ENCODE assay signal across 16 cellular contexts in the genomic region with DNA sequence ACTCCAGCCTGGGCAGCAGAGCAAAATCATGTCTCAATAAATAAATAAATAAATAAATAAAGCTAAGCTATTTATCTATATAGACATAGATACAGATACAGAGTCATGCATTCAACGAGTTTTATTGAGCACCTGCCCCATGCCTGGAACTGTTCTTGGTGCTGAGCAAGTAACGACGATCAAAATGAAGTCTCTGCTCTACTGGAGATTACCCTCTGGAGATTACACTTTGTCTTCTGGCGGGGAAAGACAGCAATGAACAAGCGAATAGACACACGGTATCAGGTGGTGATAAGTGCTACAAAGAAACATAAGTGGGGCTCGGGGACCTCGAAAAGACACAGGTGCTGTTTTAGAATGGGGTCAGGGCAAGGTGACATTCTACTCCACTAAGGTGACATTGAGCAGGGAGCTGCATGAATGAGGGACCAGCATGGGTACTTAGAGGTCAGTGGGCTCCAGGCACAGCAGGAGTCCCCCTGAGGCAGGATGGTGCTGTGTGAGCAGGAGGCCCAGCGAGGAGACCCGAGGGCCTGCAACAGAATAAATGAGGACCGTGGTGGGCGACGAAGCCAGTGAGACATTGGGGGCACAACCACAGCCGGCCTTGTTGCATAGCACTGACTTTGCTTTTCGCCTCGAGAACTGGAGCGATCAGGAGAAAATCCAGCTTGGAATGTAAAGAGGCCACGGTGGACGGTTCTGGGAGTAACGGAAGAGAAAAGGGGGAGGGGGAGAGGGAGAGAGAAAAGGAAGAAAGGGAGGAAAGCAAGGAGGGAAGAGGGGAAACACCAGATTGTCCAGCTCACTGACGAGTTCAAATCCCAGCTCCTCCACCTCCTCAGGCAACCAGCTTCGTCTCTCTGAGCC. TPM values are rescaled to one million over a fixed set of nuclear protein-coding genes. Genes with fewer than 3 reads are reported as not detected.
DNase-seq lines count a peak whose midpoint lies in the region; ATAC-seq and TF ChIP-seq lines count a peak whose summit lies in the region.
"Had no signal": no experiment of that assay in that cellular context is flagged by ENCODE, and none has a peak within 500 bp of the region (broad histone marks: within the 10 kb centered on the region; RNA-seq: fewer than 3 reads in every experiment).

No MANE protein-coding gene starts in this region.

- ATAC-seq in activated T-cell treated with anti-CD3 and anti-CD28 coated beads, Interleukin-2, amount 50 U/mL, for 4 hours: no peak
- ATAC-seq in T-helper 17 cell (no peak), GM21515 (IDR thresholded peaks at IDR 0.05; ENCODE audit: unreplicated experiment) (no peak)
- ATAC-seq: pancreas; stimulated activated memory B cell treated with anti-CD40 and anti-IgM and Interleukin-4, amounts not matched to agents 10 μg/mL and 1 μg/mL and 100 μg/mL, for 72 hours had no signal

- H3K27me3 Mint-ChIP-seq in activated T-cell treated with anti-CD3 and anti-CD28 coated beads, Interleukin-2, amount 50 U/mL, for 4 hours (ENCODE audit: low read depth): no peaks in the 10 kb centered on the region
- H3K27me3 Mint-ChIP-seq in T-helper 17 cell (no peaks in the 10 kb centered on the region), endodermal cell (ENCODE audit: insufficient read depth) (no peaks in the 10 kb centered on the region)

- TF ChIP-seq CTCF in endodermal cell (conservative IDR thresholded peaks at IDR 0.05) (no peak), spleen (IDR thresholded peaks at IDR 0.05 in 8 of 11, conservative IDR thresholded peaks at IDR 0.05 in 3 of 11) (no peak)

- H3K27ac Mint-ChIP-seq in T-helper 17 cell (peak overlapping the region; percentile 80), endodermal cell (no peak overlapping the region)
- H3K27ac Mint-ChIP-seq: stimulated activated memory B cell treated with anti-CD40 and anti-IgM and Interleukin-4, amounts not matched to agents 10 μg/mL and 1 μg/mL and 100 μg/mL, for 72 hours had no signal

- H3K9ac ChIP-seq in endodermal cell (ENCODE audit: extremely low read depth, low read length, poor library complexity, severe bottlenecking): no peak overlapping the region

- no peaks in the 10 kb centered on the region for H3K9me3 ChIP-seq in T-helper 17 cell (ENCODE audit: control insufficient read depth, low read length, poor library complexity, severe bottlenecking)
- H3K9me3 ChIP-seq in endodermal cell (ENCODE audit: control insufficient read depth, low read length): no peaks in the 10 kb centered on the region
- H3K9me3 ChIP-seq in spleen: no peaks in the 10 kb centered on the region
- H3K9me3 ChIP-seq: pancreas, SJCRH30 had no signal

- H3K4me1 Mint-ChIP-seq in activated T-cell treated with anti-CD3 and anti-CD28 coated beads, Interleukin-2, amount 50 U/mL, for 4 hours (ENCODE audit: low read depth): peaks cover 50% of the 10 kb centered on the region
- H3K4me1 Mint-ChIP-seq in T-helper 17 cell: peaks cover 28% of the 10 kb centered on the region
- H3K4me1 Mint-ChIP-seq in endodermal cell: no peaks in the 10 kb centered on the region

- no peaks in the 10 kb centered on the region for H3K27me3 ChIP-seq in endodermal cell (ENCODE audit: control insufficient read depth, insufficient read depth, low read length, poor library complexity, severe bottlenecking)
- peaks cover 0 to 12% (median 0%) of the 10 kb centered on the region in 7 donors for H3K27me3 ChIP-seq in spleen (replicated peaks in 1 of 7)
- H3K27me3 ChIP-seq: hepatocyte, pancreas, SJCRH30 had no signal

- intact Hi-C loops in spleen (cut with DNase I; ENCODE audit: low total_unique reads): no loop called here

- H3K4me3 Mint-ChIP-seq in activated T-cell treated with anti-CD3 and anti-CD28 coated beads, Interleukin-2, amount 50 U/mL, for 4 hours: peak overlapping the region; percentile 35
- no peak overlapping the region for H3K4me3 Mint-ChIP-seq in T-helper 17 cell
- H3K4me3 Mint-ChIP-seq in endodermal cell: no peak overlapping the region
- H3K4me3 Mint-ChIP-seq: stimulated activated memory B cell treated with anti-CD40 and anti-IgM and Interleukin-4, amounts not matched to agents 10 μg/mL and 1 μg/mL and 100 μg/mL, for 72 hours had no signal

- no peaks in the 10 kb centered on the region for H3K9me3 Mint-ChIP-seq in activated T-cell treated with anti-CD3 and anti-CD28 coated beads, Interleukin-2, amount 50 U/mL, for 4 hours
- H3K9me3 Mint-ChIP-seq in endodermal cell: no peaks in the 10 kb centered on the region
- H3K9me3 Mint-ChIP-seq: stimulated activated memory B cell treated with anti-CD40 and anti-IgM and Interleukin-4, amounts not matched to agents 10 μg/mL and 1 μg/mL and 100 μg/mL, for 72 hours had no signal

- H3K4me1 ChIP-seq in endodermal cell (ENCODE audit: control insufficient read depth, insufficient read depth, low read length) (no peaks in the 10 kb centered on the region), spleen (peaks cover 3 to 68% (median 23%) of the 10 kb centered on the region in 6 donors)
- H3K4me1 ChIP-seq: pancreas had no signal

- no peaks in the 10 kb centered on the region for H3K36me3 Mint-ChIP-seq in activated T-cell treated with anti-CD3 and anti-CD28 coated beads, Interleukin-2, amount 50 U/mL, for 4 hours (ENCODE audit: insufficient read depth)
- H3K36me3 Mint-ChIP-seq in T-helper 17 cell (ENCODE audit: low read depth): no peaks in the 10 kb centered on the region
- H3K36me3 Mint-ChIP-seq in endodermal cell (ENCODE audit: low read depth): no peaks in the 10 kb centered on the region
- H3K36me3 Mint-ChIP-seq: stimulated activated memory B cell treated with anti-CD40 and anti-IgM and Interleukin-4, amounts not matched to agents 10 μg/mL and 1 μg/mL and 100 μg/mL, for 72 hours had no signal

- no peak for TF ChIP-seq POLR2A in spleen (IDR thresholded peaks at IDR 0.05)

- no peaks in the 10 kb centered on the region for H3K36me3 ChIP-seq in endodermal cell (ENCODE audit: control insufficient read depth, insufficient read depth, low read length)
- H3K36me3 ChIP-seq in spleen: no peaks in the 10 kb centered on the region
- H3K36me3 ChIP-seq: pancreas, SJCRH30 had no signal

- no peak overlapping the region for H3K4me3 ChIP-seq in endodermal cell (ENCODE audit: low read length)
- no peak overlapping the region for H3K4me3 ChIP-seq in spleen
- H3K4me3 ChIP-seq: hepatocyte, pancreas, SJCRH30 had no signal

- WGBS in endodermal cell (ENCODE audit: insufficient coverage in 1 of 2, insufficient read length in 1 of 2), 2 experiments: 76 to 81% methylated on average over 18 to 22 of the region's 22 CpGs
- 83 to 91% (median 88%) methylated on average over 22 of the region's 22 CpGs for WGBS in spleen, 5 donors

- H3K27ac ChIP-seq in endodermal cell (ENCODE audit: low read depth, low read length) (peak overlapping the region; percentile 82), spleen (peak overlapping the region in 1 of 8 donors; percentile 85)
- H3K27ac ChIP-seq: hepatocyte, pancreas, SJCRH30 had no signal

- DNase-seq in activated T-cell treated with anti-CD3 and anti-CD28 coated beads, Interleukin-2, amount 50 U/mL, for 4 hours: no peak
- DNase-seq in activated T-cell treated with anti-CD3 and anti-CD28 coated beads, Interleukin-2, amount 50 U/mL, for 1 hour: no peak
- DNase-seq in T-helper 17 cell (no peak), endodermal cell (no peak), spleen (peak; percentile 47), NCI-H146 (lab: John Stamatoyannopoulos, UW) (no peak), SIG-M5 treated with dmso at 0.1 percent for 504 hours (lab: John Stamatoyannopoulos, UW; ENCODE audit: unreplicated experiment) (no peak)
- DNase-seq: effector CD4-positive, alpha-beta T cell; Kasumi-1; NCI-H1436; NCI-H446 had no signal

RNA-seq across cellular contexts. Expression of a gene that starts 42.4 kb away (rescaled TPM):
- 1 to 10 TPM; 2.2 to 2.7 (median 2.4) TPM for total RNA-seq in activated T-cell treated with anti-CD3 and anti-CD28 coated beads, Interleukin-2, amount 50 U/mL, for 4 hours
- total RNA-seq in T-helper 17 cell (1 to 10 TPM; 5.7 to 8.9 TPM), endodermal cell (10 to 100 TPM; 30.3 to 34.9 TPM), spleen (10 to 100 TPM in 5 of 7 donors, 1 to 10 TPM in 2; 9.4 to 14.9 (median 11.1) TPM)
- 16.1 TPM for polyA plus RNA-seq in endodermal cell (2013, experiment 1 of 2)
- 12.1 TPM for polyA plus RNA-seq in endodermal cell (2013, experiment 2 of 2)
- polyA plus RNA-seq in spleen: 1 to 10 TPM; 1.5 to 2.7 (median 1.5) TPM
